ENCODE assay signal across 17 cellular contexts in the genomic region with DNA sequence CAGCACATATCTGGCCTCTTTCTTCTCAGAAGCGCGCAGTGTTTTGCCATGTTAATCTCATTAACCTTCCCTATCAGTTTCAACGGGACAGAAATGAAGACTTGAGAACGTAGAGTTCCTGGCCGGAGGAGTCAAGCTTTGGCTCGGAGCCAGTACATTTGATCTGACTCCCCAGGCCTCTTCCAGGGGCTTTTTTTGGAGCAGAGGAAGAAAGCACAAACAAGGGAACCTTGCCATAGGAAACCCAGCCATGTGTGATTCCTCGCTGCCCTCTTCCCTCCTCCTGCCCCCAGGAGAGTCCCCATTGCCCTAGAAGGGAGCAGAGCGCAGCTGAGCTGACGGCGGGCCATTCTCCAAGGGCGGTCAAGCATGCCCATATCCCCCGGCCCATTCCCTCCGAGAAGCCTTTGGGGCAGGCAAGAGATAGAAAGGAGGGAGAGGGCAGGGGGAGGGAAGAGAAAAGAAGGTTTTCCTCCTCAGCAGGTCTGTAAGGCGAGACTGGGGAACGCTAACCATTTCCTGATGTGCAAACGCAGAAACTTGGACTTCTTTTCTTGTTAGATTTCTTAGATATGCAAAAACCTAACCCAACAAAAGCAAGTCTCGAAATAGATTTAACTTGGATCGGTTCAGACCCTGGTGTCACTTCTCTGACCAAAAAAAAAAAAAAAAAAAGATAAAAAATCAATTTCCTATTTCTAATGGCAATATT.
DNase-seq lines count a peak whose midpoint lies in the region; ATAC-seq and TF ChIP-seq lines count a peak whose summit lies in the region.
"Had no signal": no experiment of that assay in that cellular context is flagged by ENCODE, and none has a peak within 500 bp of the region (broad histone marks: within the 10 kb centered on the region; RNA-seq: fewer than 3 reads in every experiment).

No MANE protein-coding gene starts in this region.

- DNase-seq in astrocyte of the spinal cord (ENCODE audit: low read depth, low spot score) (peak; percentile 43), retina (peak; percentile 74), dermis blood vessel endothelial cell (no peak), DMS153 treated with DMSO at 0.1 percent for 48 hours (lab: John Stamatoyannopoulos, UW; ENCODE audit: unreplicated experiment) (no peak), GM03348 (ENCODE audit: low spot score) (no peak)
- DNase-seq: activated B cell treated with CpG ODN at 0.5 μM for 24 hours; activated CD8-positive, alpha-beta memory T cell treated with anti-CD3 and anti-CD28 coated beads, Interleukin-2, amount 50 U/mL, for 48 hours; DMS53; left lung; NCI-H2171; SK-N-SH; uterus had no signal

- no peaks in the 10 kb centered on the region for H3K27me3 ChIP-seq in BLaER1
- no peaks in the 10 kb centered on the region for H3K27me3 ChIP-seq in iPS-20b (ENCODE audit: insufficient read depth, low read length)
- H3K27me3 ChIP-seq: uterus had no signal

- in situ Hi-C loops in astrocyte of the spinal cord (cut with HindIII; ENCODE audit: low sequenced_read_pairs) = no loop called here

- H3K4me3 ChIP-seq in BLaER1 (no peak overlapping the region), astrocyte of the spinal cord (ENCODE audit: low read depth, low read length) (no peak overlapping the region), iPS-20b (ENCODE audit: low read length) (no peak overlapping the region)
- H3K4me3 ChIP-seq: gastroesophageal sphincter, GM12878, left lung, uterus had no signal

- H3K27ac ChIP-seq in BLaER1 (no peak overlapping the region), iPS-20b (ENCODE audit: low read length) (no peak overlapping the region)
- H3K27ac ChIP-seq: gastroesophageal sphincter, left lung, uterus had no signal

- H3K36me3 ChIP-seq in BLaER1 (no peaks in the 10 kb centered on the region), iPS-20b (ENCODE audit: insufficient read depth, low read depth, low read length) (no peaks in the 10 kb centered on the region)
- H3K36me3 ChIP-seq: gastroesophageal sphincter, left lung, uterus had no signal

- no peaks in the 10 kb centered on the region for H4K20me1 ChIP-seq in BLaER1

- H3K4me1 ChIP-seq in BLaER1 (peaks cover 20% of the 10 kb centered on the region), iPS-20b (ENCODE audit: insufficient read depth, low read length) (no peaks in the 10 kb centered on the region; the same call in 1 of the 2 replicates)
- H3K4me1 ChIP-seq: gastroesophageal sphincter, left lung, uterus had no signal

- no peak for ATAC-seq in GM21619 (IDR thresholded peaks at IDR 0.05; ENCODE audit: unreplicated experiment)
- ATAC-seq: gastroesophageal sphincter, GM12878, left lung had no signal

- H3K9ac ChIP-seq in BLaER1 = no peak overlapping the region
- H3K9ac ChIP-seq in iPS-20b (ENCODE audit: low read depth, low read length) = peak overlapping the region; percentile 13; the same call in 1 of the 2 replicates
- H3K9ac ChIP-seq: SK-N-SH had no signal

- TF ChIP-seq CTCF in astrocyte of the spinal cord (IDR thresholded peaks at IDR 0.05; ENCODE audit: low read depth, low read length) = no peak

- peak overlapping the region; percentile 89 for H3K4me2 ChIP-seq in BLaER1
- H3K4me2 ChIP-seq: SK-N-SH had no signal

- H3K9me3 ChIP-seq in BLaER1 (no peaks in the 10 kb centered on the region), iPS-20b (ENCODE audit: insufficient read depth, low read depth, low read length) (no peaks in the 10 kb centered on the region)
- H3K9me3 ChIP-seq: gastroesophageal sphincter, left lung, SK-N-SH, uterus had no signal

Comparison
In these comparisons a context has a peak if more than half of its experiments do, and no peak if none do; other contexts are left out.
1. DNase-seq: peak in astrocyte of the spinal cord (single experiment) and retina (single experiment); none in dermis blood vessel endothelial cell (single experiment), DMS153 treated with DMSO at 0.1 percent for 48 hours (single experiment) and GM03348 (single experiment).